ENCODE assay signal across 12 cellular contexts in genomic region chr5:150804388-150804787, GRCh38. TPM values are rescaled to one million over a fixed set of nuclear protein-coding genes. Genes with fewer than 3 reads are reported as not detected.
"Had no signal": no experiment of that assay in that cellular context is flagged by ENCODE, and none has a peak within 500 bp of the region (broad histone marks: within the 10 kb centered on the region; RNA-seq: fewer than 3 reads in every experiment).

No MANE protein-coding gene starts in this region.

- FAIRE-seq: H1, H54 had no signal

- ATAC-seq: GM23338, HCT116 had no signal

- H2AFZ ChIP-seq: GM23248, GM23338 had no signal

- H3K27ac ChIP-seq: GM23248 had no signal

- H3K36me3 ChIP-seq: HAP-1 had no signal

- H3K4me2 ChIP-seq: GM23338 had no signal

- H3K9me3 ChIP-seq: HAP-1 had no signal

- DNase-seq: GM23248, GOT3, H7, H9, HCEC 1CT, HFFc6 had no signal

- H3K4me1 ChIP-seq: HAP-1 had no signal

- H3K4me3 ChIP-seq: GM23248, GM23338, HAP-1 had no signal

- H3K9ac ChIP-seq: GM23248 had no signal

RNA-seq across cellular contexts. Expression of gene IRGM, which starts 41.9 kb away (rescaled TPM):
- total RNA-seq: GM23248, GM23338, H1, H4, H7, HFFc6 had no signal
- polyA plus RNA-seq: GM23248, GM23338 had no signal
